In genomic region chr12:55737581-55738112, GRCh38 we compare ENCODE assay signal across 8 cellular contexts. TPM values are rescaled to one million over a fixed set of nuclear protein-coding genes. Genes with fewer than 3 reads are reported as not detected.
DNase-seq lines count a peak whose midpoint lies in the region; ATAC-seq and TF ChIP-seq lines count a peak whose summit lies in the region.

No MANE protein-coding gene starts in this region.

- no peaks in the 10 kb centered on the region for H3K36me3 ChIP-seq in HUES48 (ENCODE audit: control insufficient read depth, insufficient read depth, low read length)

- DNase-seq in Calu3: no peak
- no peak for DNase-seq in astrocyte of the spinal cord (ENCODE audit: low read depth, low spot score)
- DNase-seq in medulla oblongata (ENCODE audit: extremely low spot score): peak; percentile 11
- no peak for DNase-seq in NCI-H2171 (lab: John Stamatoyannopoulos, UW)
- no peak for DNase-seq in dedifferentiated amniotic fluid mesenchymal stem cell (ENCODE audit: extremely low spot score)

- TF ChIP-seq CTCF in Calu3 (IDR thresholded peaks at IDR 0.05; ENCODE audit: unreplicated experiment): no peak
- TF ChIP-seq CTCF in astrocyte of the spinal cord (IDR thresholded peaks at IDR 0.05; ENCODE audit: low read depth, low read length): no peak

- no peaks in the 10 kb centered on the region for H3K9me3 ChIP-seq in HUES48 (ENCODE audit: control insufficient read depth, insufficient read depth, low read length)

- H3K4me3 Mint-ChIP-seq in Calu3 (ENCODE audit: low read depth, unreplicated experiment): peak overlapping the region; percentile 68

- H3K4me1 ChIP-seq in HUES48 (ENCODE audit: control insufficient read depth, insufficient read depth, low read length): peaks cover 22% of the 10 kb centered on the region

- CTCF ChIA-PET in Calu3 (lab: Charles Lee): interaction anchor here (0.7 to 3.3 kb wide), 25 partner anchors 8 to 520 kb away, joined by 3 to 41 read pairs (median 5); partner anchors contain the start of genes ANKRD52, CD63, DNAJC14 and ORMDL2

- H3K27ac Mint-ChIP-seq in Calu3 (ENCODE audit: unreplicated experiment): peak overlapping the region; percentile 42

- H3K27me3 Mint-ChIP-seq in Calu3 (ENCODE audit: unreplicated experiment): peaks cover 14% of the 10 kb centered on the region

- H3K4me3 ChIP-seq in HUES48 (ENCODE audit: low read depth, low read length): peak overlapping the region; percentile 66
- peak overlapping the region; percentile 62 for H3K4me3 ChIP-seq in astrocyte of the spinal cord (ENCODE audit: low read depth, low read length)

- peaks cover 10% of the 10 kb centered on the region for H3K36me3 Mint-ChIP-seq in Calu3 (ENCODE audit: insufficient read depth, unreplicated experiment)

- peak overlapping the region; percentile 84 for H3K27ac ChIP-seq in HUES48 (ENCODE audit: low read depth, low read length)

- in situ Hi-C loops in astrocyte of the spinal cord (cut with HindIII; ENCODE audit: low sequenced_read_pairs): no loop called here

- H3K9me3 Mint-ChIP-seq in Calu3 (ENCODE audit: low read depth, unreplicated experiment): no peaks in the 10 kb centered on the region

- H3K4me1 Mint-ChIP-seq in Calu3 (ENCODE audit: low read depth, unreplicated experiment): peaks cover 32% of the 10 kb centered on the region

- no TSS peak for BruUV-seq in Calu3 (replicated peaks; lab: Mats Ljungman, UMichigan)

- H3K9ac ChIP-seq in HUES48 (ENCODE audit: low read depth, low read length): peak overlapping the region; percentile 35

- ATAC-seq in HG03196 (IDR thresholded peaks at IDR 0.05; ENCODE audit: unreplicated experiment) (no peak), GM19023 (IDR thresholded peaks at IDR 0.05; ENCODE audit: unreplicated experiment) (no peak)

- no peaks in the 10 kb centered on the region for H3K27me3 ChIP-seq in HUES48 (ENCODE audit: control insufficient read depth, insufficient read depth, low read length)

- intact Hi-C loops in Calu3 (cut with micrococcal nuclease; ENCODE audit: unreplicated experiment): loop anchor here (1.0 to 5.0 kb wide), 8 partner anchors 55 to 365 kb away; partner anchors contain the start of genes DGKA, ORMDL2, PA2G4 and RPS26

RNA-seq across cellular contexts. Expression of gene GDF11, which starts 5.3 kb away (rescaled TPM):
- 5.3 and 6.7 TPM in 2 replicates for total RNA-seq in Calu3 (2022)

RNA-seq across cellular contexts. Expression of gene CD63, which starts 8.8 kb away (rescaled TPM):
- total RNA-seq in Calu3 (2022): 880 and 991 TPM in 2 replicates

RNA-seq across cellular contexts. Expression of gene RDH5, which starts 17.5 kb away (rescaled TPM):
- total RNA-seq in Calu3 (2022): 11.0 and 11.2 TPM in 2 replicates

RNA-seq across cellular contexts. Expression of gene BLOC1S1, which starts 21.8 kb away (rescaled TPM):
- total RNA-seq in Calu3 (2022): 71.0 and 89.4 TPM in 2 replicates

RNA-seq across cellular contexts. Expression of gene ITGA7, which starts 29.9 kb away (rescaled TPM):
- total RNA-seq in Calu3 (2022): 5.9 and 6.3 TPM in 2 replicates
